ENCODE assay signal across 24 cellular contexts in the genomic region with DNA sequence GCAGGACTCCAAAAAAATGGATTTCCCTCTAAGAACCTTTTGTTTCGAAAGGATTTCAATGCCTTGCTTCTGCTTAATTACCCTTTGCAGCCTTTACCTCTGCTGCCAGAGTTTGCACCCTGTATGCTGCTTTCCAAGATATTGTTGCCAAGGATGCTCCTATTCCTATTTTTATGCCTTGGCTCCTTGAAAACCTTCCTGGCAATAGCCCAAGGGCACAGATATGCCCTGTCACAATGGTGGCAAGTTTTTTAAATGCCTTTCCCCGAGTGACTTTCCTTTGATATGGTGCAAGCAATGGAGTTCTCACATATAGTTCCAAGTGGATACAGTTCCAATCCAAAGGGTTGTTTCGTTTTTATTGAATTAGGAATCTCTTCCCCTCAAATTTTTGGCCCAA.
DNase-seq lines count a peak whose midpoint lies in the region; ATAC-seq and TF ChIP-seq lines count a peak whose summit lies in the region.
"Had no signal": no experiment of that assay in that cellular context is flagged by ENCODE, and none has a peak within 500 bp of the region (broad histone marks: within the 10 kb centered on the region; RNA-seq: fewer than 3 reads in every experiment).

No MANE protein-coding gene starts in this region.

- intact Hi-C loops in Right ventricle myocardium superior (cut with DNase I) (no loop called here), left ventricle myocardium inferior (cut with micrococcal nuclease) (no loop called here), heart right ventricle (cut with DNase I) (no loop called here), left ventricle myocardium superior (cut with micrococcal nuclease) (no loop called here)

- H3K9me3 ChIP-seq in left ventricle myocardium inferior (replicated peaks) (peaks cover 7% of the 10 kb centered on the region), heart right ventricle (peaks cover 0 to 8% (median 0%) of the 10 kb centered on the region in 11 donors), right atrium auricular region (no peaks in the 10 kb centered on the region), upper lobe of left lung (no peaks in the 10 kb centered on the region)
- H3K9me3 ChIP-seq: BE2C, BLaER1 had no signal

- TF ChIP-seq CTCF in left ventricle myocardium inferior (IDR thresholded peaks at IDR 0.05; ENCODE audit: borderline replicate concordance), result no peak
- TF ChIP-seq CTCF in heart right ventricle (IDR thresholded peaks at IDR 0.05), result no peak
- TF ChIP-seq CTCF in right atrium auricular region (IDR thresholded peaks at IDR 0.05), result no peak
- TF ChIP-seq CTCF in upper lobe of left lung (IDR thresholded peaks at IDR 0.05), result no peak

- H3K4me3 ChIP-seq in left ventricle myocardium inferior (no peak overlapping the region), heart right ventricle (no peak overlapping the region), right atrium auricular region (no peak overlapping the region), upper lobe of left lung (no peak overlapping the region)
- H3K4me3 ChIP-seq: BLaER1, GM12878 had no signal

- H3K4me1 ChIP-seq in left ventricle myocardium inferior (no peaks in the 10 kb centered on the region), heart right ventricle (no peaks in the 10 kb centered on the region), right atrium auricular region (no peaks in the 10 kb centered on the region), upper lobe of left lung (no peaks in the 10 kb centered on the region)
- H3K4me1 ChIP-seq: BE2C, BLaER1 had no signal

- H3K36me3 ChIP-seq in left ventricle myocardium inferior, result no peaks in the 10 kb centered on the region
- H3K36me3 ChIP-seq in heart right ventricle, result no peaks in the 10 kb centered on the region
- H3K36me3 ChIP-seq in right atrium auricular region, result no peaks in the 10 kb centered on the region
- H3K36me3 ChIP-seq in upper lobe of left lung, result no peaks in the 10 kb centered on the region
- H3K36me3 ChIP-seq: BE2C, BLaER1 had no signal

- WGBS in heart right ventricle, 2 donors, result 30 to 37% methylated on average over 3 of the region's 3 CpGs
- WGBS in upper lobe of left lung, 2 donors, result 57 to 66% methylated on average over 3 of the region's 3 CpGs

- no peak for DNase-seq in Right ventricle myocardium superior
- no peak for DNase-seq in left ventricle myocardium inferior
- DNase-seq in heart right ventricle, result peak in 1 of 2 donors; percentile 20
- DNase-seq in right atrium auricular region (ENCODE audit: low spot score), result no peak
- DNase-seq in left ventricle myocardium superior, result no peak
- DNase-seq in upper lobe of left lung, result no peak
- DNase-seq: 8988T; ACHN; BE2C; C1 segment of cervical spinal cord; CD4-positive, alpha-beta memory T cell; CD4-positive, CD25-positive, alpha-beta regulatory T cell; CD8-positive, alpha-beta memory T cell; COR-L47; DMS 273 treated with DMSO at 0.1 percent for 48 hours; DMS153; DMS53; DMS79; DND-41; EL; GDM1 had no signal

- ATAC-seq in Right ventricle myocardium superior (ENCODE audit: poor library complexity) (peak; percentile 88), heart right ventricle (peak in 6 of 8 donors; percentile 20 to 89 (median 62)), left ventricle myocardium superior (peak; percentile 76), HG03571 (IDR thresholded peaks at IDR 0.05; ENCODE audit: unreplicated experiment) (no peak), upper lobe of left lung (ENCODE audit: low FRiP score in 2 of 2) (no peak)
- ATAC-seq: GM12878 had no signal

- H3K27ac ChIP-seq in left ventricle myocardium inferior (replicated peaks) (no peak overlapping the region), heart right ventricle (peak overlapping the region in 1 of 10 donors; percentile 3), right atrium auricular region (no peak overlapping the region), upper lobe of left lung (no peak overlapping the region)
- H3K27ac ChIP-seq: BLaER1 had no signal

- H3K27me3 ChIP-seq in left ventricle myocardium inferior (ENCODE audit: low read depth) (no peaks in the 10 kb centered on the region), heart right ventricle (no peaks in the 10 kb centered on the region), right atrium auricular region (no peaks in the 10 kb centered on the region), upper lobe of left lung (no peaks in the 10 kb centered on the region)
- H3K27me3 ChIP-seq: BE2C, BLaER1 had no signal

- no peak for TF ChIP-seq POLR2A in upper lobe of left lung (IDR thresholded peaks at IDR 0.05)

- TF ChIP-seq EP300 in upper lobe of left lung (IDR thresholded peaks at IDR 0.05), result no peak

Comparison
In these comparisons a context has a peak if more than half of its experiments do, and no peak if none do; other contexts are left out.
1. ATAC-seq: peak in Right ventricle myocardium superior (single experiment), heart right ventricle (6 of 8) and left ventricle myocardium superior (single experiment); none in HG03571 (single experiment) and upper lobe of left lung (0 of 2).